2 cellular contexts compared by ENCODE assay signal in genomic region chr4:40055379-40055872, GRCh38.
TF ChIP-seq lines count a peak whose summit lies in the region.

No MANE protein-coding gene starts in this region.

TF ChIP-seq in GM23338, 12 proteins besides CTCF, POLR2A, EP300 and RAD21 (continued from another document):
- TF ChIP-seq ZNF462 (CRISPR knock-in tag; IDR thresholded peaks at IDR 0.05) (no peak), EZH2phosphoT487 (IDR thresholded peaks at IDR 0.05; ENCODE audit: unreplicated experiment) (no peak), JUNB (IDR thresholded peaks at IDR 0.05; ENCODE audit: unreplicated experiment) (no peak), CREB1 (CRISPR knock-in tag; IDR thresholded peaks at IDR 0.05; ENCODE audit: low read depth) (no peak), ZNF331 (CRISPR knock-in tag; IDR thresholded peaks at IDR 0.05; ENCODE audit: low read depth) (no peak), ZNF114 (CRISPR knock-in tag; IDR thresholded peaks at IDR 0.05) (no peak), STAT1 (IDR thresholded peaks at IDR 0.05; ENCODE audit: unreplicated experiment) (no peak), POLR2AphosphoS5 (IDR thresholded peaks at IDR 0.05; ENCODE audit: low read depth) (no peak), ETS1 (IDR thresholded peaks at IDR 0.05) (no peak), REST (IDR thresholded peaks at IDR 0.05; ENCODE audit: unreplicated experiment) (no peak)
TF ChIP-seq in GM23338: peak in this region for 0.

TF ChIP-seq in endothelial cell of umbilical vein, 7 proteins besides CTCF, POLR2A, EP300 and RAD21 (continued from another document):
- TF ChIP-seq MAX (IDR thresholded peaks at IDR 0.05; ENCODE audit: insufficient read depth, insufficient read length) (no peak), JUN (IDR thresholded peaks at IDR 0.05; ENCODE audit: borderline replicate concordance, insufficient read depth, insufficient read length, low read depth) (no peak), EZH2 (IDR thresholded peaks at IDR 0.05; ENCODE audit: borderline replicate concordance, low read depth, low read length, severe bottlenecking) (no peak), POLR2AphosphoS5 (IDR thresholded peaks at IDR 0.05; ENCODE audit: insufficient read depth, low read depth, low read length) (no peak)
TF ChIP-seq in endothelial cell of umbilical vein: peak in this region for 0.
